8 cellular contexts compared by ENCODE assay signal in the genomic region with DNA sequence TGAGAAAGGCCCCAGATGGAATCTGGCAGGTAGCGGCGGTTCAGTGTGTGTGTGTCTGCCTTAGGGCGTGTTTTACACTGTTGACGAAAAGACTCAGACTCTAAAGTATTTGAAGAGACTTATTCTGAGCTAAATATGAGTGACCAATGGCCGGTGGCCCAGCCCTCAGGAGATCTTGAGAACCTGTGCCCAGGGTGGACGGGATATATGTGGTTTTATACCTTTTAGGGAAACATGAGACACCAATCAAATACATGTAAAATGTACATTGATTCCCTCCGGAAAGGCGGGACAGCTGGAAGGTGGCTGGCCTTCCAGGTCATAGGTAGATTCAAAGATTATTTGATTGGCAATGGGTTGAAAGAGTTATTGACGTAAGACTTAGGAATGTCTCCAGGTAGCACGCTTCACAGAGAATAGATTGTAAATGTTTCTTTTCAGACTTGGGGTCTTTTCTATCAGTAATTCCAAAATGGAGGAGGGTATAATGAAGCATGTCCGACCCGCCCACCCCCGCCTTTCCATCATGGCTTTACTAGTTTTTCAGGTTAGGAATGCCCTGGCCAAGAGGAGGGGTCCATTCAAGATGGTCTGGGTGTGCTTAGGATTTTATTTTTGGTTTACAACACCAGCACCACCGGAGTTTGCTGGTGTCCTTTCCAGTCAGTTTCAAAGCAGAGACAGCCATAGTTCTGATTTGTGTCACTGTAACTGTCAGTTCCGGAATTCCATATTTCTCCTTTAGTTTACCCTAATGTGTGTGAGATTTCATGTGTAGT. TPM values are rescaled to one million over a fixed set of nuclear protein-coding genes. Genes with fewer than 3 reads are reported as not detected.
A peak's percentile ranks its signal among the peaks of the same experiment; 100 is the strongest.
DNase-seq lines count a peak whose midpoint lies in the region; ATAC-seq and TF ChIP-seq lines count a peak whose summit lies in the region.

No MANE protein-coding gene starts in this region.

- H3K4me3 ChIP-seq in HFF-Myc (replicated peaks; ENCODE audit: low read depth, low read length): peak overlapping the region; percentile 54
- H3K4me3 ChIP-seq in left ventricle myocardium inferior: peak overlapping the region; percentile 95
- peak overlapping the region; percentile 62 to 93 (median 86) for H3K4me3 ChIP-seq in sigmoid colon

- peak overlapping the region; percentile 91 for H3K27ac ChIP-seq in left ventricle myocardium inferior (replicated peaks)
- H3K27ac ChIP-seq in sigmoid colon: peak overlapping the region; percentile 79 to 89 (median 84)

- 40 to 41% methylated on average over 15 of the region's 15 CpGs for WGBS in sigmoid colon, 2 donors

- peak overlapping the region; percentile 96 for H3K4me3 Mint-ChIP-seq in activated CD8-positive, alpha-beta T cell treated with anti-CD3 and anti-CD28 coated beads, Interleukin-2, amount 10 ng/mL, durations not matched to agents 7 days and 5 days

- CTCF ChIA-PET in activated CD8-positive, alpha-beta T cell treated with anti-CD3 and anti-CD28 coated beads, Interleukin-2, amount 10 ng/mL, durations not matched to agents 7 days and 5 days (lab: Charles Lee): interaction anchor here (1.8 kb wide), 1 partner anchor 46 kb away, joined by 5 read pairs; the partner anchor contains the start of gene ZNF260

- H3K27me3 ChIP-seq in left ventricle myocardium inferior (ENCODE audit: low read depth): no peaks in the 10 kb centered on the region
- H3K27me3 ChIP-seq in sigmoid colon: no peaks in the 10 kb centered on the region

- intact Hi-C loops in left ventricle myocardium inferior (cut with micrococcal nuclease): no loop called here
- intact Hi-C loops in sigmoid colon (cut with DNase I): loop anchor here (5.0 to 10.0 kb wide), 3 partner anchors 47 to 91 kb away; partner anchors contain the start of genes ZNF260, ZNF461 and ZNF566

- no peaks in the 10 kb centered on the region for H3K27me3 Mint-ChIP-seq in activated CD8-positive, alpha-beta T cell treated with anti-CD3 and anti-CD28 coated beads, Interleukin-2, amount 10 ng/mL, durations not matched to agents 7 days and 5 days (ENCODE audit: low read depth)

- TF ChIP-seq CTCF in HFF-Myc (IDR thresholded peaks at IDR 0.05; ENCODE audit: low read depth, low read length, missing control alignments) (no peak), left ventricle myocardium inferior (IDR thresholded peaks at IDR 0.05; ENCODE audit: borderline replicate concordance) (no peak), sigmoid colon (IDR thresholded peaks at IDR 0.05) (no peak)

- peaks cover 31% of the 10 kb centered on the region for H3K9me3 Mint-ChIP-seq in activated CD8-positive, alpha-beta T cell treated with anti-CD3 and anti-CD28 coated beads, Interleukin-2, amount 10 ng/mL, durations not matched to agents 7 days and 5 days (ENCODE audit: insufficient read depth)

- TF ChIP-seq EP300 in sigmoid colon (IDR thresholded peaks at IDR 0.05): no peak

- peak overlapping the region; percentile 92 for H3K27ac Mint-ChIP-seq in activated CD8-positive, alpha-beta T cell treated with anti-CD3 and anti-CD28 coated beads, Interleukin-2, amount 10 ng/mL, durations not matched to agents 7 days and 5 days

- no peak for TF ChIP-seq POLR2A in sigmoid colon (IDR thresholded peaks at IDR 0.05)

- POLR2A ChIA-PET in activated CD8-positive, alpha-beta T cell treated with anti-CD3 and anti-CD28 coated beads, Interleukin-2, amount 10 ng/mL, durations not matched to agents 7 days and 5 days (lab: Charles Lee): interaction anchor here (1.0 to 2.5 kb wide), 11 partner anchors 7 to 644 kb away, joined by 3 to 24 read pairs (median 4); partner anchors contain the start of genes ZNF260, ZNF345, ZNF382 and ZNF383

- H3K36me3 ChIP-seq in left ventricle myocardium inferior: peaks cover 59% of the 10 kb centered on the region
- H3K36me3 ChIP-seq in sigmoid colon: peaks cover 0 to 60% (median 18%) of the 10 kb centered on the region in 4 donors

- H3K4me1 Mint-ChIP-seq in activated CD8-positive, alpha-beta T cell treated with anti-CD3 and anti-CD28 coated beads, Interleukin-2, amount 10 ng/mL, durations not matched to agents 7 days and 5 days (ENCODE audit: low read depth): peaks cover 28% of the 10 kb centered on the region

- no peak for ATAC-seq in activated CD8-positive, alpha-beta T cell treated with anti-CD3 and anti-CD28 coated beads, Interleukin-2, amount 10 ng/mL, durations not matched to agents 7 days and 5 days
- no peak for ATAC-seq in HG03460 (IDR thresholded peaks at IDR 0.05; ENCODE audit: unreplicated experiment)

- peak; percentile 37 for DNase-seq in AG08396 (ENCODE audit: low spot score)
- no peak for DNase-seq in HFF-Myc (ENCODE audit: extremely low read depth, low read depth)
- no peak for DNase-seq in activated CD8-positive, alpha-beta T cell treated with anti-CD3 and anti-CD28 coated beads, Interleukin-2, amount 10 ng/mL, durations not matched to agents 7 days and 5 days
- DNase-seq in left ventricle myocardium inferior: no peak
- no peak for DNase-seq in sigmoid colon
- DNase-seq in NCI-H1417 treated with DMSO at 0.1 percent for 48 hours (lab: John Stamatoyannopoulos, UW): no peak
- DNase-seq in NCI-H2171 (lab: John Stamatoyannopoulos, UW): no peak

- H3K9me3 ChIP-seq in left ventricle myocardium inferior (replicated peaks) (peaks cover 14% of the 10 kb centered on the region), sigmoid colon (peaks cover 0 to 14% (median 0%) of the 10 kb centered on the region in 4 donors)

- H3K4me1 ChIP-seq in left ventricle myocardium inferior (peaks cover 39% of the 10 kb centered on the region), sigmoid colon (peaks cover 0 to 24% (median 18%) of the 10 kb centered on the region in 4 donors)

- H3K36me3 Mint-ChIP-seq in activated CD8-positive, alpha-beta T cell treated with anti-CD3 and anti-CD28 coated beads, Interleukin-2, amount 10 ng/mL, durations not matched to agents 7 days and 5 days (ENCODE audit: low read depth): peaks cover 80% of the 10 kb centered on the region

RNA-seq across cellular contexts. Expression of gene ZNF529, which starts 1.0 kb away (rescaled TPM):
- 10 to 100 TPM; 13.7 to 15.1 TPM for total RNA-seq in activated CD8-positive, alpha-beta T cell treated with anti-CD3 and anti-CD28 coated beads, Interleukin-2, amount 10 ng/mL, durations not matched to agents 7 days and 5 days
- 14.1 TPM for total RNA-seq in left ventricle myocardium inferior
- 10 to 100 TPM; 14.2 to 25.2 (median 20.2) TPM for total RNA-seq in sigmoid colon
- 1 to 10 TPM in 1 of 3 donors, under 1 TPM in 2; 0.60 to 3.5 (median 0.69) TPM for polyA plus RNA-seq in sigmoid colon

RNA-seq across cellular contexts. Expression of gene ZNF382, which starts 31.0 kb away (rescaled TPM):
- 10 to 100 TPM; 12.0 to 13.3 TPM for total RNA-seq in activated CD8-positive, alpha-beta T cell treated with anti-CD3 and anti-CD28 coated beads, Interleukin-2, amount 10 ng/mL, durations not matched to agents 7 days and 5 days
- total RNA-seq in left ventricle myocardium inferior: 18.3 TPM
- 10 to 100 TPM; 13.2 to 22.8 (median 19.5) TPM for total RNA-seq in sigmoid colon
- polyA plus RNA-seq in sigmoid colon: 1 to 10 TPM in 1 of 3 donors, under 1 TPM in 1, not detected in 1; 0.60 to 2.1 TPM

RNA-seq across cellular contexts. Expression of gene ZNF260, which starts 46.1 kb away (rescaled TPM):
- 10 to 100 TPM in 1 of 2 experiments, 1 to 10 TPM in 1; 8.6 to 10.5 TPM for total RNA-seq in activated CD8-positive, alpha-beta T cell treated with anti-CD3 and anti-CD28 coated beads, Interleukin-2, amount 10 ng/mL, durations not matched to agents 7 days and 5 days
- total RNA-seq in left ventricle myocardium inferior: 10.9 TPM
- total RNA-seq in sigmoid colon: 10 to 100 TPM in 3 of 4 donors, 1 to 10 TPM in 1; 5.7 to 11.9 (median 11.0) TPM
- polyA plus RNA-seq in sigmoid colon: 1 to 10 TPM; 1.8 to 3.5 (median 2.8) TPM
